In genomic region chr5:111070272-111071134, GRCh38 we compare ENCODE assay signal across 8 cellular contexts.
DNase-seq lines count a peak whose midpoint lies in the region; ATAC-seq lines count a peak whose summit lies in the region.

No MANE protein-coding gene starts in this region.

- ATAC-seq in HG02981 (IDR thresholded peaks at IDR 0.05; ENCODE audit: unreplicated experiment): no peak
- ATAC-seq in GM21717 (IDR thresholded peaks at IDR 0.05; ENCODE audit: unreplicated experiment): no peak

- H3K27ac Mint-ChIP-seq in stimulated activated naive CD8-positive, alpha-beta T cell treated with anti-CD3 and anti-CD28 coated beads, Interleukin-15, Interleukin-2, amounts not matched to agents 100 ng/mL and 50 ng/mL, for 24 hours: no peak overlapping the region

- H3K9me3 Mint-ChIP-seq in stimulated activated naive CD8-positive, alpha-beta T cell treated with anti-CD3 and anti-CD28 coated beads, Interleukin-15, Interleukin-2, amounts not matched to agents 100 ng/mL and 50 ng/mL, for 24 hours: no peaks in the 10 kb centered on the region

- H3K4me1 Mint-ChIP-seq in stimulated activated naive CD8-positive, alpha-beta T cell treated with anti-CD3 and anti-CD28 coated beads, Interleukin-15, Interleukin-2, amounts not matched to agents 100 ng/mL and 50 ng/mL, for 24 hours (ENCODE audit: low read depth): peaks cover 35% of the 10 kb centered on the region

- no peaks in the 10 kb centered on the region for H3K36me3 Mint-ChIP-seq in stimulated activated naive CD8-positive, alpha-beta T cell treated with anti-CD3 and anti-CD28 coated beads, Interleukin-15, Interleukin-2, amounts not matched to agents 100 ng/mL and 50 ng/mL, for 24 hours (ENCODE audit: low read depth)

- DNase-seq in activated naive CD4-positive, alpha-beta T cell treated with Interleukin-2 at 50 U/mL for 16 hours: peak; percentile 17
- no peak for DNase-seq in activated naive CD4-positive, alpha-beta T cell (lab: John Stamatoyannopoulos, UW)
- DNase-seq in amniotic epithelial cell (ENCODE audit: low read depth) (peak; percentile 16), kidney tubule cell (ENCODE audit: low spot score) (peak; percentile 35), middle frontal gyrus (ENCODE audit: extremely low spot score, low spot score) (no peak)

- H3K27me3 Mint-ChIP-seq in stimulated activated naive CD8-positive, alpha-beta T cell treated with anti-CD3 and anti-CD28 coated beads, Interleukin-15, Interleukin-2, amounts not matched to agents 100 ng/mL and 50 ng/mL, for 24 hours: peaks cover 91% of the 10 kb centered on the region

- peak overlapping the region; percentile 58 for H3K4me3 Mint-ChIP-seq in stimulated activated naive CD8-positive, alpha-beta T cell treated with anti-CD3 and anti-CD28 coated beads, Interleukin-15, Interleukin-2, amounts not matched to agents 100 ng/mL and 50 ng/mL, for 24 hours

Comparison
In these comparisons a context has a peak if more than half of its experiments do, and no peak if none do; other contexts are left out.
1. DNase-seq: peak in activated naive CD4-positive, alpha-beta T cell treated with Interleukin-2 at 50 U/mL for 16 hours (single experiment), amniotic epithelial cell (single experiment) and kidney tubule cell (single experiment); none in activated naive CD4-positive, alpha-beta T cell (0 of 4) and middle frontal gyrus (single experiment).